In the genomic region with DNA sequence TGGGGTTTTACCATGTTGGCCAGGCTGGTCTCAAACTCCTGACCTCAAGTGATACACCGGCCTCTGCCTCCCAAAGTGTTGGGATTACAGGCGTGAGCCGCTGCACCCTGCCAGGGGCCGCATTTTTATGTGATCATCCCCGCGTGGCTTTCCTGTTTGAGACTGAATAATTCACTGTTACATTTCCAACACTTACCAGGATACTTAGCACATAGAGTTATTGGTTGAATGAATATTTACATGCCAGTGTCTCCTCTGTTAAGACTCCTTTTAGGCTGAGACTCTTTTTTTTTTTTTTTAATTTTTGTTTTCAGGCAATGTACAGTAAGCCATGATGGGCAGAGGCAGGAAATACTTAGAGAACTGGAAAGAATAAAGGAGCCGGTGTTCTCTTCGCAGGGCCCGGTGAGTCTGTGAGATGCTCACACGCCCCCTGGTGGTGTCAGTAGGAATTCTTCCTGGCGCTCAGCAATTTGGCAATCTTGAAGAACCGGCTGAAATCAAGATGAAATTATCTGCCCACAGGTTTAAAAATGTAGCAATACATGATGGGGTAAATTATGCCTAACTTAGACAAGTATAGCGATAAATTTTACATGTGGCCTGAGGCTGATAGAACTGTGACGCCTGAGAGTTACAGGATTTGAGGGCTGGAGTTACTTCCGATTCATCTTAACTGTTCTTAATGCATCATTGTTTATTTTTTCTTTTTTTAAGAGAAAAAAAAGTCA, we compare ENCODE assay signal across 8 cellular contexts. TPM values are rescaled to one million over a fixed set of nuclear protein-coding genes. Genes with fewer than 3 reads are reported as not detected.
DNase-seq lines count a peak whose midpoint lies in the region; ATAC-seq, FAIRE-seq and TF ChIP-seq lines count a peak whose summit lies in the region.

No MANE protein-coding gene starts in this region.

- no peaks in the 10 kb centered on the region for H4K20me1 ChIP-seq in SK-N-SH (ENCODE audit: insufficient read depth)

- TF ChIP-seq EP300 in SK-N-SH (IDR thresholded peaks at IDR 0.05; ENCODE audit: borderline replicate concordance in 1 of 2, low read depth in 1 of 2, low read length in 1 of 2), result no peak

- H3K27me3 ChIP-seq in SK-N-SH (ENCODE audit: insufficient read depth), result no peaks in the 10 kb centered on the region
- no peaks in the 10 kb centered on the region for H3K27me3 ChIP-seq in pancreas
- no peaks in the 10 kb centered on the region for H3K27me3 ChIP-seq in thyroid gland

- peak; percentile 91 for FAIRE-seq in G401.6 (lab: Jason Lieb, UNC)
- no peak for FAIRE-seq in pancreas (lab: Jason Lieb, UNC)

- H3K4me3 ChIP-seq in SK-N-SH (ENCODE audit: low read depth in 2 of 2, low read length in 1 of 2) (peak overlapping the region in 1 of 2 experiments; percentile 28; a peak in 1 of 4 replicates), pancreas (no peak overlapping the region), thyroid gland (replicated peaks in 1 of 3) (no peak overlapping the region)

- TF ChIP-seq CTCF in SK-N-SH (IDR thresholded peaks at IDR 0.05), result peak; percentile 93
- TF ChIP-seq CTCF in pancreas (IDR thresholded peaks at IDR 0.05), result peak; percentile 75 to 94 (median 87)
- peak; percentile 74 to 96 (median 88) for TF ChIP-seq CTCF in thyroid gland (IDR thresholded peaks at IDR 0.05)

- H3K79me2 ChIP-seq in SK-N-SH (ENCODE audit: insufficient read depth), result no peaks in the 10 kb centered on the region

- peak overlapping the region; percentile 91 for H2AFZ ChIP-seq in SK-N-SH (ENCODE audit: low read depth)

- CTCF ChIA-PET in SK-N-SH (lab: Yijun Ruan, JAX), result interaction anchor here (0.6 to 2.6 kb wide), 7 partner anchors 8 to 893 kb away, joined by 3 to 6 read pairs (median 3); partner anchors contain the start of gene SPATA2
- CTCF ChIA-PET in activated naive CD4-positive, alpha-beta T cell treated with anti-CD3 and anti-CD28 coated beads for 36 hours (lab: Charles Lee), result interaction anchor here (1.0 kb wide), 2 partner anchors 12 to 142 kb away, joined by 3 to 4 read pairs; no protein-coding TSS in a partner anchor

- POLR2A ChIA-PET in SK-N-SH (lab: Yijun Ruan, JAX), result no interaction called here

- H3K4me3 Mint-ChIP-seq in activated naive CD4-positive, alpha-beta T cell treated with anti-CD3 and anti-CD28 coated beads for 36 hours, result no peak overlapping the region

- H3K9me3 ChIP-seq in SK-N-SH, result no peaks in the 10 kb centered on the region
- H3K9me3 ChIP-seq in pancreas, result no peaks in the 10 kb centered on the region
- H3K9me3 ChIP-seq in thyroid gland, result no peaks in the 10 kb centered on the region

- H3K27ac ChIP-seq in SK-N-SH (ENCODE audit: low read depth in 2 of 2, low read length in 1 of 2), result peak overlapping the region in 1 of 2 experiments; percentile 48; a peak in 2 of 4 replicates
- no peak overlapping the region for H3K27ac ChIP-seq in pancreas
- H3K27ac ChIP-seq in thyroid gland, result no peak overlapping the region

- TF ChIP-seq RAD21 in SK-N-SH (IDR thresholded peaks at IDR 0.05; ENCODE audit: low read length), result peak; percentile 73

- H3K27ac Mint-ChIP-seq in activated naive CD4-positive, alpha-beta T cell treated with anti-CD3 and anti-CD28 coated beads for 36 hours, result no peak overlapping the region

- intact Hi-C loops in activated naive CD4-positive, alpha-beta T cell treated with anti-CD3 and anti-CD28 coated beads for 36 hours (cut with micrococcal nuclease), result loop anchor here (1.0 to 2.0 kb wide), 3 partner anchors 40 to 388 kb away; no protein-coding TSS in a partner anchor
- intact Hi-C loops in pancreas (cut with DNase I) (no loop called here), thyroid gland (cut with DNase I) (loop anchor here (5.0 to 10.0 kb wide), 2 partner anchors 316 to 384 kb away; no protein-coding TSS in a partner anchor)

- H3F3A ChIP-seq in SK-N-SH (replicated peaks; ENCODE audit: insufficient read depth), result peaks cover 12% of the 10 kb centered on the region

- peak; percentile 88 to 98 (median 95) for ATAC-seq in pancreas
- no peak for ATAC-seq in HG03175 (IDR thresholded peaks at IDR 0.05; ENCODE audit: unreplicated experiment)

- H3K9ac ChIP-seq in SK-N-SH, result no peak overlapping the region

- no peaks in the 10 kb centered on the region for H3K4me1 ChIP-seq in SK-N-SH (ENCODE audit: control insufficient read depth in 1 of 2, insufficient read depth in 2 of 2, low read depth in 1 of 2, low read length in 1 of 2)
- no peaks in the 10 kb centered on the region for H3K4me1 ChIP-seq in pancreas
- no peaks in the 10 kb centered on the region for H3K4me1 ChIP-seq in thyroid gland

- H3K27me3 Mint-ChIP-seq in activated naive CD4-positive, alpha-beta T cell treated with anti-CD3 and anti-CD28 coated beads for 36 hours (ENCODE audit: low read depth), result no peaks in the 10 kb centered on the region

- 24% methylated on average over 12 of the region's 15 CpGs for WGBS in SK-N-SH (ENCODE audit: low lambda C conversion rate)
- 10 to 11% methylated on average over 15 of the region's 15 CpGs for WGBS in pancreas, 2 donors
- 13 to 17% methylated on average over 15 of the region's 15 CpGs for WGBS in thyroid gland, 2 donors

- H3K4me2 ChIP-seq in SK-N-SH, result no peak overlapping the region

- no peaks in the 10 kb centered on the region for H3K9me3 Mint-ChIP-seq in activated naive CD4-positive, alpha-beta T cell treated with anti-CD3 and anti-CD28 coated beads for 36 hours

- H3K36me3 ChIP-seq in SK-N-SH (replicated peaks in 1 of 2; ENCODE audit: control insufficient read depth in 1 of 2, insufficient read depth in 2 of 2, low read length in 1 of 2), result no peaks in the 10 kb centered on the region
- no peaks in the 10 kb centered on the region for H3K36me3 ChIP-seq in pancreas
- H3K36me3 ChIP-seq in thyroid gland, result no peaks in the 10 kb centered on the region

- DNase-seq in MV-4-11 (lab: John Stamatoyannopoulos, UW) (peak; percentile 81), SK-N-SH (peak; percentile 83), germinal center (ENCODE audit: low spot score) (peak; percentile 72), pancreas (peak; percentile 71 to 88 (median 82)), thyroid gland (peak; percentile 84 to 88)
- DNase-seq in activated naive CD4-positive, alpha-beta T cell treated with anti-CD3 and anti-CD28 coated beads for 36 hours, result peak; percentile 90

- no peaks in the 10 kb centered on the region for H3K36me3 Mint-ChIP-seq in activated naive CD4-positive, alpha-beta T cell treated with anti-CD3 and anti-CD28 coated beads for 36 hours (ENCODE audit: low read depth)

- H3K9me2 ChIP-seq in SK-N-SH, result no peaks in the 10 kb centered on the region

- TF ChIP-seq POLR2A in thyroid gland (IDR thresholded peaks at IDR 0.05), result no peak

- peaks cover 5% of the 10 kb centered on the region for H3K4me1 Mint-ChIP-seq in activated naive CD4-positive, alpha-beta T cell treated with anti-CD3 and anti-CD28 coated beads for 36 hours (ENCODE audit: low read depth)

TF ChIP-seq in SK-N-SH, 30 proteins besides CTCF, POLR2A, EP300 and RAD21 (continues in another document):
- TF ChIP-seq MXI1 (IDR thresholded peaks at IDR 0.05; ENCODE audit: low read depth, low read length) (no peak), SIN3A (IDR thresholded peaks at IDR 0.05; ENCODE audit: borderline replicate concordance, low read depth, low read length) (no peak), RFX5 (IDR thresholded peaks at IDR 0.05; ENCODE audit: low read length) (peak; percentile 37; the same call in 1 of the 2 replicates), NRF1 (IDR thresholded peaks at IDR 0.05; ENCODE audit: low read depth, low read length) (no peak), FOSL2 (IDR thresholded peaks at IDR 0.05; ENCODE audit: borderline replicate concordance, low read depth) (no peak), FOXJ3 (CRISPR knock-in tag; IDR thresholded peaks at IDR 0.05) (no peak), SMC3 (IDR thresholded peaks at IDR 0.05; ENCODE audit: low read depth, low read length) (peak; percentile 58), RCOR1 (IDR thresholded peaks at IDR 0.05; ENCODE audit: low read length) (no peak), TEAD4 (IDR thresholded peaks at IDR 0.05; ENCODE audit: borderline replicate concordance, insufficient read depth) (no peak), TAF1 (IDR thresholded peaks at IDR 0.05; ENCODE audit: borderline replicate concordance, low read depth, low read length) (peak; percentile 54; the same call in 1 of the 2 replicates), POLR2AphosphoS5 (IDR thresholded peaks at IDR 0.05; ENCODE audit: low read depth, low read length) (no peak), NFIC (IDR thresholded peaks at IDR 0.05; ENCODE audit: borderline replicate concordance) (0 out of 2 replicates have a peak, but pooled peaks have one; percentile 6), JUND (IDR thresholded peaks at IDR 0.05) (no peak), GABPA (IDR thresholded peaks at IDR 0.05; ENCODE audit: low read depth) (no peak), FOXM1 (IDR thresholded peaks at IDR 0.05; ENCODE audit: low read depth) (0 out of 2 replicates have a peak, but pooled peaks have one; percentile 18), CHD2 (IDR thresholded peaks at IDR 0.05; ENCODE audit: low read length, partially characterized antibody) (no peak), ELF1 (IDR thresholded peaks at IDR 0.05) (no peak)

RNA-seq across cellular contexts. Expression of gene RNF114, which starts 7.6 kb away (rescaled TPM):
- 30.2 and 55.0 TPM in 2 replicates for polyA plus RNA-seq in SK-N-SH (2012; rRNA removed)
- 37.4 and 52.4 TPM in 2 replicates for polyA plus RNA-seq in SK-N-SH (2012; cell fraction: cytosol; rRNA removed)
- 53.4 and 58.8 TPM in 2 replicates for polyA plus RNA-seq in SK-N-SH (2012; cell fraction: nucleus; rRNA removed)
- 10 to 100 TPM; 72.3 to 76.5 TPM for total RNA-seq in activated naive CD4-positive, alpha-beta T cell treated with anti-CD3 and anti-CD28 coated beads for 36 hours
- 10 to 100 TPM; 37.1 to 61.9 (median 47.0) TPM for total RNA-seq in pancreas
- polyA plus RNA-seq in pancreas, result 10 to 100 TPM; 33.3 to 41.2 TPM
- 100 to 1,000 TPM; 132 to 279 (median 179) TPM for total RNA-seq in thyroid gland

RNA-seq across cellular contexts. Expression of gene SPATA2, which starts 13.2 kb away (rescaled TPM):
- 5.8 and 7.2 TPM in 2 replicates for polyA plus RNA-seq in SK-N-SH (2012; rRNA removed)
- 4.6 and 5.7 TPM in 2 replicates for polyA plus RNA-seq in SK-N-SH (2012; cell fraction: cytosol; rRNA removed)
- polyA plus RNA-seq in SK-N-SH (2012; cell fraction: nucleus; rRNA removed), result 7.8 and 8.4 TPM in 2 replicates
- 1 to 10 TPM; 6.6 to 7.3 TPM for total RNA-seq in activated naive CD4-positive, alpha-beta T cell treated with anti-CD3 and anti-CD28 coated beads for 36 hours
- 1 to 10 TPM; 3.9 to 7.0 (median 4.6) TPM for total RNA-seq in pancreas
- 1 to 10 TPM; 4.0 to 5.8 TPM for polyA plus RNA-seq in pancreas
- total RNA-seq in thyroid gland, result 10 to 100 TPM in 3 of 4 donors, 1 to 10 TPM in 1; 5.0 to 14.2 (median 12.7) TPM

RNA-seq across cellular contexts. Expression of gene SNAI1, which starts 54.2 kb away (rescaled TPM):
- polyA plus RNA-seq in SK-N-SH (2012; rRNA removed), result 3.7 and 6.2 TPM in 2 replicates
- 2.2 and 3.9 TPM in 2 replicates for polyA plus RNA-seq in SK-N-SH (2012; cell fraction: cytosol; rRNA removed)
- 5.6 and 5.7 TPM in 2 replicates for polyA plus RNA-seq in SK-N-SH (2012; cell fraction: nucleus; rRNA removed)
- under 1 TPM in 1 of 2 experiments, not detected in 1; 0.31 TPM for total RNA-seq in activated naive CD4-positive, alpha-beta T cell treated with anti-CD3 and anti-CD28 coated beads for 36 hours
- 1 to 10 TPM in 2 of 6 donors, under 1 TPM in 4; 0.31 to 1.8 (median 0.52) TPM for total RNA-seq in pancreas
- polyA plus RNA-seq in pancreas, result 1 to 10 TPM; 2.1 to 2.9 TPM
- total RNA-seq in thyroid gland, result 10 to 100 TPM in 1 of 4 donors, 1 to 10 TPM in 3; 8.2 to 14.1 (median 9.9) TPM

Comparison
In these comparisons a context has a peak if more than half of its experiments do, and no peak if none do; other contexts are left out.
1. intact Hi-C loops: an anchor here in activated naive CD4-positive, alpha-beta T cell treated with anti-CD3 and anti-CD28 coated beads for 36 hours (1.0 to 2.0 kb wide) and thyroid gland (5.0 to 10.0 kb wide); none called in pancreas.